ENCODE assay signal across 7 cellular contexts in genomic region chr10:62050941-62051433, GRCh38.
DNase-seq lines count a peak whose midpoint lies in the region; ATAC-seq and TF ChIP-seq lines count a peak whose summit lies in the region.

No MANE protein-coding gene starts in this region.

- peaks cover 24% of the 10 kb centered on the region for H3K36me3 ChIP-seq in brain microvascular endothelial cell (replicated peaks)

- peak overlapping the region; percentile 92 for H3K27ac ChIP-seq in brain microvascular endothelial cell

- DNase-seq in T-helper 22 cell (ENCODE audit: low read depth) = peak; percentile 77
- peak; percentile 96 for DNase-seq in brain microvascular endothelial cell
- DNase-seq in lower leg skin (ENCODE audit: low spot score in 2 of 2) = peak; percentile 86 to 93
- DNase-seq in stimulated activated CD4-positive, alpha-beta T cell treated with anti-CD3 and anti-CD28 coated beads, TNF-alpha, amount 100 ng/mL, for 4 hours (ENCODE audit: low read depth in 3 of 3) = peak; percentile 37 to 74 (median 66)
- no peak for DNase-seq in NCI-H1092 (lab: John Stamatoyannopoulos, UW)

- WGBS in lower leg skin, 2 donors = 3 to 12% methylated on average over 8 of the region's 8 CpGs

- TF ChIP-seq POLR2A in GM18951 (IDR thresholded peaks at IDR 0.05; ENCODE audit: extremely low read depth, insufficient read depth, insufficient read length) (peak; percentile 18), lower leg skin (IDR thresholded peaks at IDR 0.05) (no peak)

- H3K4me3 ChIP-seq in brain microvascular endothelial cell (ENCODE audit: low read depth, low read length) = peak overlapping the region; percentile 61
- peak overlapping the region; percentile 7 for H3K4me3 ChIP-seq in lower leg skin (ENCODE audit: low read depth, poor library complexity, severe bottlenecking)

- H3K27me3 ChIP-seq in brain microvascular endothelial cell (replicated peaks) = no peaks in the 10 kb centered on the region

- in situ Hi-C loops in GM18951 (cut with MboI; ENCODE audit: low sequenced_read_pairs, unreplicated experiment) (no loop called here), brain microvascular endothelial cell (cut with HindIII; ENCODE audit: low pct_ligation_motif_present, low sequenced_read_pairs) (no loop called here)

- intact Hi-C loops in lower leg skin (cut with DNase I; ENCODE audit: low total_unique reads) = no loop called here

- no peak for TF ChIP-seq CTCF in brain microvascular endothelial cell (IDR thresholded peaks at IDR 0.05; ENCODE audit: low read depth, low read length, missing control alignments)
- no peak for TF ChIP-seq CTCF in lower leg skin (IDR thresholded peaks at IDR 0.05)

- ATAC-seq in HG03103 (IDR thresholded peaks at IDR 0.05; ENCODE audit: low read depth, unreplicated experiment) = peak; percentile 40
